ENCODE assay signal across 7 cellular contexts in the genomic region with DNA sequence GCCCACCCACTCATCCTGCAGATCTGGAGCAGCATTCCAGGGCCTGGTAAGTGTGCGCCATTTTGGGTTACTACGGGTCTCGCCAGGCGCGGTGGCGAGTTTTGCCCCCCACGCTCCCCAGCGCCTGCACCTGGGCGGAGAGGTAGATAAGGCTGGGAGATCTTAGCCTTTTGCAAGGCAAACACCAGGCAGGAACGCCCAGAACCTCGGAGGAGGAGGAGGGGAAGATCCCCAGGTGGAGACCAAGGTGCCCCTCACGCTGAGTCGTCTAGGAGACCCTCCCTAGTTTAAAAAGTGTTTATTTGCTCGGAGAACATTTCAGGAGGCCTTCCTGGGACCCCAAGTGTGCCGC. TPM values are rescaled to one million over a fixed set of nuclear protein-coding genes. Genes with fewer than 3 reads are reported as not detected.
A peak's percentile ranks its signal among the peaks of the same experiment; 100 is the strongest.
DNase-seq lines count a peak whose midpoint lies in the region; ATAC-seq, FAIRE-seq and TF ChIP-seq lines count a peak whose summit lies in the region.

No MANE protein-coding gene starts in this region.

- peaks cover 26 to 51% (median 39%) of the 10 kb centered on the region in 3 donors for H3K27me3 Mint-ChIP-seq in CD14-positive monocyte (ENCODE audit: low read depth in 3 of 3)

- peaks cover 18% of the 10 kb centered on the region for H3K4me1 Mint-ChIP-seq in CD14-positive monocyte

- no peaks in the 10 kb centered on the region for H3K36me3 ChIP-seq in HUES6 (ENCODE audit: control insufficient read depth, insufficient read depth, low read length)
- H3K36me3 ChIP-seq in keratinocyte (ENCODE audit: control insufficient read depth in 2 of 2, extremely low read depth in 1 of 2, insufficient read depth in 2 of 2, low read length in 2 of 2), result no peaks in the 10 kb centered on the region
- no peaks in the 10 kb centered on the region for H3K36me3 ChIP-seq in spleen

- WGBS in spleen, 5 donors, result 63 to 69% (median 65%) methylated on average over 13 to 15 of the region's 15 CpGs

- peak overlapping the region; percentile 12 for H3K9ac ChIP-seq in HUES6 (ENCODE audit: low read length)
- H3K9ac ChIP-seq in keratinocyte (ENCODE audit: control insufficient read depth, extremely low read depth, insufficient read depth, low read length), result peak overlapping the region; percentile 10

- no peak for FAIRE-seq in keratinocyte (lab: Jason Lieb, UNC)

- no peak overlapping the region for H3K27ac Mint-ChIP-seq in CD14-positive monocyte

- no peak for ATAC-seq in HG03460 (IDR thresholded peaks at IDR 0.05; ENCODE audit: unreplicated experiment)

- no peaks in the 10 kb centered on the region for H3K79me2 ChIP-seq in keratinocyte (ENCODE audit: control insufficient read depth, insufficient read depth, low read length)

- no peak for TF ChIP-seq POLR2A in spleen (IDR thresholded peaks at IDR 0.05)

- H3K27ac ChIP-seq in HUES6 (ENCODE audit: low read depth, low read length) (no peak overlapping the region), angular gyrus (ENCODE audit: low read depth, low read length) (peak overlapping the region; percentile 52), keratinocyte (ENCODE audit: control insufficient read depth, insufficient read depth, low read length) (no peak overlapping the region), spleen (no peak overlapping the region)

- DNase-seq in keratinocyte (ENCODE audit: low read depth, low spot score) (no peak), spleen (peak; percentile 54), CD14-positive monocyte (ENCODE audit: low spot score) (no peak), H4 (ENCODE audit: low spot score) (no peak)

- no peaks in the 10 kb centered on the region for H4K20me1 ChIP-seq in keratinocyte (ENCODE audit: control insufficient read depth, extremely low read depth, insufficient read depth, low read length)

- peak overlapping the region; percentile 81 for H3K4me2 ChIP-seq in keratinocyte (ENCODE audit: control insufficient read depth, extremely low read depth, insufficient read depth, low read depth, low read length)

- intact Hi-C loops in spleen (cut with DNase I; ENCODE audit: low total_unique reads), result loop anchor here (2.0 kb wide), 1 partner anchor 406 kb away; no protein-coding TSS in a partner anchor
- intact Hi-C loops in CD14-positive monocyte (cut with micrococcal nuclease), result no loop called here

- H3K9me3 ChIP-seq in HUES6 (ENCODE audit: control insufficient read depth, insufficient read depth, low read depth, low read length) (no peaks in the 10 kb centered on the region), keratinocyte (ENCODE audit: control insufficient read depth, low read depth, low read length) (no peaks in the 10 kb centered on the region), spleen (no peaks in the 10 kb centered on the region)

- no peaks in the 10 kb centered on the region for H3K9me1 ChIP-seq in keratinocyte (ENCODE audit: control insufficient read depth, extremely low read depth, insufficient read depth, low read length)

- H3K4me3 Mint-ChIP-seq in CD14-positive monocyte, result peak overlapping the region in 1 of 2 donors; percentile 77

- peak overlapping the region; percentile 65 for H3K4me3 ChIP-seq in HUES6 (ENCODE audit: low read depth, low read length)
- no peak overlapping the region for H3K4me3 ChIP-seq in keratinocyte (ENCODE audit: control insufficient read depth in 2 of 3, extremely low read depth in 1 of 3, insufficient read depth in 2 of 3, low read depth in 1 of 3, low read length in 3 of 3)
- peak overlapping the region in 2 of 8 donors; percentile 47 to 66 for H3K4me3 ChIP-seq in spleen

- H3K4me1 ChIP-seq in HUES6 (ENCODE audit: control insufficient read depth, insufficient read depth, low read length) (peaks cover 9% of the 10 kb centered on the region), keratinocyte (ENCODE audit: control insufficient read depth, extremely low read depth, insufficient read depth, low read length) (peaks cover 12% of the 10 kb centered on the region), spleen (peaks cover 0 to 27% (median 17%) of the 10 kb centered on the region in 6 donors)

- H3K27me3 ChIP-seq in HUES6 (ENCODE audit: control insufficient read depth, insufficient read depth, low read length), result peaks cover 41% of the 10 kb centered on the region
- H3K27me3 ChIP-seq in keratinocyte (ENCODE audit: control insufficient read depth, extremely low read depth, insufficient read depth, low read length), result peaks cover 3% of the 10 kb centered on the region
- H3K27me3 ChIP-seq in spleen (replicated peaks in 1 of 7), result peaks cover 0 to 59% (median 11%) of the 10 kb centered on the region in 7 donors

- peaks cover 0 to 2% of the 10 kb centered on the region in 2 donors for H3K36me3 Mint-ChIP-seq in CD14-positive monocyte

- TF ChIP-seq CTCF in keratinocyte (optimal IDR thresholded peaks at IDR 0.05 in 1 of 3, IDR thresholded peaks at IDR 0.05 in 1 of 3, conservative IDR thresholded peaks at IDR 0.05 in 1 of 3; ENCODE audit: extremely low read depth in 1 of 3, insufficient read depth in 2 of 3, low read length in 3 of 3) (no peak), spleen (IDR thresholded peaks at IDR 0.05 in 8 of 11, conservative IDR thresholded peaks at IDR 0.05 in 3 of 11) (no peak), CD14-positive monocyte (IDR thresholded peaks at IDR 0.05) (no peak)

- no peak overlapping the region for H2AFZ ChIP-seq in keratinocyte (ENCODE audit: control insufficient read depth, low read length)

- dilution Hi-C loops in keratinocyte (cut with MboI; ENCODE audit: extremely low pct_ligation_motif_present, low sequenced_read_pairs), result no loop called here

- peaks cover 0 to 7% (median 2%) of the 10 kb centered on the region in 7 donors for H3K9me3 Mint-ChIP-seq in CD14-positive monocyte

RNA-seq across cellular contexts. Expression of gene RAMP1, which starts 0.4 kb away (rescaled TPM):
- 0.37 to 2.0 TPM (median 0.69 TPM) in 3 replicates for polyA plus RNA-seq in keratinocyte
- polyA plus RNA-seq in keratinocyte (2011; ENCODE audit: low read depth), result not detected
- polyA plus RNA-seq in keratinocyte (2011; cell fraction: cytosol; rRNA removed), result 0.23 and 1.3 TPM in 2 replicates
- polyA plus RNA-seq in keratinocyte (2011; cell fraction: nucleus; rRNA removed), result 0.18 and 0.45 TPM in 2 replicates
- polyA plus RNA-seq in keratinocyte (2012; ENCODE audit: low replicate concordance), result 0.64 and 0.83 TPM in 2 replicates
- not detected in 3 replicates for polyA minus RNA-seq in keratinocyte
- 3.5 TPM for polyA minus RNA-seq in keratinocyte (2011; cell fraction: cytosol; rRNA and poly(A)+ RNA removed)
- 0.78 TPM in 1 of 2 replicates, not detected in the other for polyA minus RNA-seq in keratinocyte (2011; cell fraction: nucleus; rRNA and poly(A)+ RNA removed)
- total RNA-seq in spleen, result 10 to 100 TPM in 2 of 7 donors, 1 to 10 TPM in 5; 4.5 to 11.0 (median 8.2) TPM
- 10 to 100 TPM; 19.6 to 44.5 (median 24.5) TPM for polyA plus RNA-seq in spleen
- not detected for polyA plus RNA-seq in CD14-positive monocyte
- total RNA-seq in H4 (2014; rRNA removed; shearing (Covaris generic)), result not detected in 2 replicates

Comparison
In these comparisons a context has a peak if more than half of its experiments do, and no peak if none do; other contexts are left out.
1. RNA of gene RAMP1, which starts 0.4 kb away (polyA plus RNA-seq): 19.6 to 44.5 TPM in spleen; 0.18 to 2.0 TPM in keratinocyte and not detected in CD14-positive monocyte; every median in the first group is over 4 times any median in the second.